In the genomic region with DNA sequence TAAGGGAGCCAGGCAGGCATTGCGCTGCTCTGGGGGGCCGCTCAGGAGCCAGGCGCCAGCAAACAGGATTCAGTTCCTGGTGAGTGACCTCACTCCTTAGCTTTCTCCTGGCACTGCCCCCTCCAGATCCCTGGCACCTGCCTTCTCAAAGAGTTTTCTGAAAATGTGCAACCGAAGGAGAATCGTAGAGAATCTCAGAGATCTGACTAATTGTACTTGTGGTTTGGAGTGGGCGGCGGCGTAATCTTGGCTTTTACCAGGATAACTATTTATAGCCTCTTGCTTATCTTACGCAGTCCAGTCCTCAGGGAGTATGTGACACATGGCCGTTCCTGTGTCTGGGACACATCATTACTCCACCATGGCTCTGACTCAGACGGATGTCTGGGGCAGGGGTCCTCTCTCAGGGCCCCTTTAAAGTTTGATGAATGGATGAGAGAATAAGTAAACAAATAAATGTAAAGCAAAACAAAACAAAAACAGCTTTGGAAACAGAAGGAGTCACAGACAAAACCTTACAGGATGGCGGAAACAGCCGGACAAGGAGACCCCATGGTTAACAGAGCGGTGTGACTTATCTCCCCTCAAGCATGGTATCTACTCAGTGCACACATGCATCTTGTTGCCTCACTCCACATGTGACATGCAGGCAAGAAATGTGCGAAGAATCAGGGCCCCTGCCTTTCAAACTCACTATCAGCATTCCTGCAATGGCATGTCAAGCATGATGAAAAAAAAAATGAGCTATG, we compare ENCODE assay signal across 8 cellular contexts.
DNase-seq lines count a peak whose midpoint lies in the region; ATAC-seq and TF ChIP-seq lines count a peak whose summit lies in the region.

No MANE protein-coding gene starts in this region.

- intact Hi-C loops in heart left ventricle (cut with DNase I) (loop anchor here in 1 of 10 donors (10.0 kb wide), 1 partner anchor 93 kb away; no protein-coding TSS in a partner anchor), natural killer cell (cut with micrococcal nuclease) (no loop called here)

- no peaks in the 10 kb centered on the region for H3K9me3 Mint-ChIP-seq in natural killer cell

- peak; percentile 43 for ATAC-seq in HG02588 (IDR thresholded peaks at IDR 0.05; ENCODE audit: unreplicated experiment)
- ATAC-seq in heart left ventricle, result peak; percentile 74 to 87 (median 76)
- peak; percentile 84 for ATAC-seq in stimulated activated naive CD8-positive, alpha-beta T cell treated with anti-CD3 and anti-CD28 coated beads, Interleukin-15, Interleukin-2, amounts not matched to agents 100 U/mL and 50 U/mL, for 24 hours
- no peak for ATAC-seq in natural killer cell

- no peaks in the 10 kb centered on the region for H3K9me3 ChIP-seq in heart left ventricle

- TF ChIP-seq CTCF in heart left ventricle (IDR thresholded peaks at IDR 0.05) (no peak), natural killer cell (IDR thresholded peaks at IDR 0.05) (no peak)

- peak overlapping the region; percentile 54 to 93 (median 82) for H3K27ac ChIP-seq in heart left ventricle

- H3K4me1 Mint-ChIP-seq in natural killer cell, result peaks cover 0 to 5% of the 10 kb centered on the region in 2 donors

- WGBS in heart left ventricle, 4 donors, result 27 to 36% (median 29%) methylated on average over 15 of the region's 15 CpGs

- DNase-seq in A172 (ENCODE audit: low spot score), result peak; percentile 99
- DNase-seq in T1000 (lab: John Stamatoyannopoulos, UW), result peak; percentile 66
- DNase-seq in heart left ventricle, result peak in 4 of 5 donors; percentile 57 to 83 (median 66)
- peak; percentile 47 for DNase-seq in stimulated activated naive CD8-positive, alpha-beta T cell treated with anti-CD3 and anti-CD28 coated beads, Interleukin-15, Interleukin-2, amounts not matched to agents 100 U/mL and 50 U/mL, for 24 hours
- DNase-seq in NCI-H82 (lab: John Stamatoyannopoulos, UW), result no peak
- DNase-seq in natural killer cell, result no peak
- DNase-seq in activated CD4-positive, alpha-beta T cell treated with anti-CD3 and anti-CD28 coated beads for 48 hours, result no peak

- peaks cover 7 to 80% (median 60%) of the 10 kb centered on the region in 12 donors for H3K4me1 ChIP-seq in heart left ventricle

- no peak for TF ChIP-seq POLR2A in heart left ventricle (IDR thresholded peaks at IDR 0.05)

- no peaks in the 10 kb centered on the region for H3K36me3 Mint-ChIP-seq in natural killer cell

- H3K36me3 ChIP-seq in heart left ventricle, result no peaks in the 10 kb centered on the region

- H3K27me3 ChIP-seq in heart left ventricle, result no peaks in the 10 kb centered on the region

- H3K27me3 Mint-ChIP-seq in natural killer cell (ENCODE audit: low read depth in 2 of 2), result no peaks in the 10 kb centered on the region

- H3K4me3 ChIP-seq in heart left ventricle, result peak overlapping the region in 2 of 12 donors; percentile 1 to 25

- H3K4me3 Mint-ChIP-seq in natural killer cell, result no peak overlapping the region

- no peak overlapping the region for H3K27ac Mint-ChIP-seq in natural killer cell

Comparison
In these comparisons a context has a peak if more than half of its experiments do, and no peak if none do; other contexts are left out.
1. DNase-seq: peak in A172 (single experiment), T1000 (single experiment), heart left ventricle (4 of 5) and stimulated activated naive CD8-positive, alpha-beta T cell treated with anti-CD3 and anti-CD28 coated beads, Interleukin-15, Interleukin-2, amounts not matched to agents 100 U/mL and 50 U/mL, for 24 hours (single experiment); none in NCI-H82 (single experiment), natural killer cell (single experiment) and activated CD4-positive, alpha-beta T cell treated with anti-CD3 and anti-CD28 coated beads for 48 hours (single experiment).
2. ATAC-seq: peak in HG02588 (single experiment), heart left ventricle (4 of 4) and stimulated activated naive CD8-positive, alpha-beta T cell treated with anti-CD3 and anti-CD28 coated beads, Interleukin-15, Interleukin-2, amounts not matched to agents 100 U/mL and 50 U/mL, for 24 hours (single experiment); none in natural killer cell (0 of 3).